In the genomic region with DNA sequence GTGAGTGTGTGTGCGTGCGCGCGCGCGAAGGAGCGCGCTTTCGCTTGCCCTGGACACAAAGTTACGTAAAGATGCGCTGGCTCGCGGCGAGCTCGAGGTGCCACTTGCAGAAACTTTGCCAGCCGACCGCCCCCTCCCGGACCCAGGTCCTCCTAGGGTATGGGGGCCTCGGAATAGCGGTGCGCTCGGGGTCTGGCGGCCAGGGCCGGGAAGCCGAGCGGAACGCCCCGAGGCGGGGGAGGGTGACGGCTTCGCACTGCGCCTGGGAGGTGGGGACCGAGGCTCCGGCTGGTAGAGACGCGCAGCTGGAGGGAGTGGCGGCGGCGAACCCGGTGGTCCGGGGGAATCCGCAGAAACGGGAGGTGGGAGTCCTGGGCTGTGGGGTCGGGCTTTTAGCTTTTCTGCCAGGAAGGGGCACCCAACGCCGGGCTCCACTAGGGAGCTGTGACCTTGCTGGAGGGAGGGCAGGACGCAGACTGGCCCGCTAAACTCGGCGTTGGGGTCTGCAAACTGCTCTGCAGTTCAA, we compare ENCODE assay signal across 10 cellular contexts. TPM values are rescaled to one million over a fixed set of nuclear protein-coding genes. Genes with fewer than 3 reads are reported as not detected.
DNase-seq lines count a peak whose midpoint lies in the region; ATAC-seq, FAIRE-seq and TF ChIP-seq lines count a peak whose summit lies in the region.
"Had no signal": no experiment of that assay in that cellular context is flagged by ENCODE, and none has a peak within 500 bp of the region (broad histone marks: within the 10 kb centered on the region; RNA-seq: fewer than 3 reads in every experiment).

No MANE protein-coding gene starts in this region.

- DNase-seq in HepG2 (ENCODE audit: low spot score) (no peak), astrocyte of the cerebellum (ENCODE audit: low read depth) (no peak), lower leg skin (ENCODE audit: low spot score in 2 of 2) (no peak), upper lobe of right lung (no peak), H54 (ENCODE audit: insufficient read length, low spot score) (no peak), cerebellar nuclear complex (lab: John Stamatoyannopoulos, UW) (no peak)
- DNase-seq: NCI-H2171 treated with DMSO at 0.1 percent for 48 hours had no signal

- no TSS peak for BruUV-seq in HepG2 (replicated peaks; lab: Mats Ljungman, UMichigan)

- WGBS in liver, result 3% methylated on average over 50 of the region's 50 CpGs
- WGBS in HepG2 (ENCODE audit: low lambda C conversion rate), result 48% methylated on average over 48 of the region's 50 CpGs
- WGBS in lower leg skin, 2 donors, result 1% methylated on average over 26 to 50 of the region's 50 CpGs

- FAIRE-seq in HepG2 (lab: Jason Lieb, UNC) (no peak), H54 (lab: Jason Lieb, UNC) (no peak)

- no peak overlapping the region for H3K4me2 ChIP-seq in HepG2 (ENCODE audit: low read depth, low read length)

- H3K9me3 ChIP-seq in liver (ENCODE audit: control insufficient read depth in 4 of 4, low read length in 3 of 4) (no peaks in the 10 kb centered on the region), HepG2 (ENCODE audit: low read length) (no peaks in the 10 kb centered on the region), upper lobe of right lung (no peaks in the 10 kb centered on the region)

- TF ChIP-seq POLR2A in HepG2 (IDR thresholded peaks at IDR 0.05; ENCODE audit: insufficient read depth in 1 of 2, low read depth in 2 of 2, low read length in 2 of 2), result no peak
- no peak for TF ChIP-seq POLR2A in lower leg skin (IDR thresholded peaks at IDR 0.05)
- no peak for TF ChIP-seq POLR2A in H54 (IDR thresholded peaks at IDR 0.05; ENCODE audit: low read depth, low read length)

- CTCF ChIA-PET in HepG2 (lab: Yijun Ruan, JAX; ENCODE audit: low intra/inter-chr PET ratio, low total read pairs), result no interaction called here

- no peaks in the 10 kb centered on the region for H4K20me1 ChIP-seq in HepG2 (ENCODE audit: insufficient read depth, low read length)

- POLR2A ChIA-PET in HepG2 (lab: Yijun Ruan, JAX), result no interaction called here

- no peak for TF ChIP-seq EP300 in HepG2 (IDR thresholded peaks at IDR 0.05; ENCODE audit: low read depth in 2 of 2, low read length in 2 of 2)
- no peak for TF ChIP-seq EP300 in HepG2 (CRISPR knock-in tag; IDR thresholded peaks at IDR 0.05; ENCODE audit: borderline replicate concordance)

- no peak overlapping the region for H3K27ac ChIP-seq in liver (ENCODE audit: low read depth in 1 of 2, low read length in 2 of 2)
- H3K27ac ChIP-seq in HepG2 (ENCODE audit: extremely low read length, insufficient read depth, low read length), result no peak overlapping the region
- H3K27ac ChIP-seq in upper lobe of right lung, result no peak overlapping the region

- H3K4me1 ChIP-seq in liver (ENCODE audit: control insufficient read depth in 4 of 4, insufficient read depth in 4 of 4, low read length in 3 of 4), result peaks cover 20 to 47% (median 31%) of the 10 kb centered on the region in 4 donors
- H3K4me1 ChIP-seq in HepG2 (ENCODE audit: insufficient read depth, low read length), result no peaks in the 10 kb centered on the region
- peaks cover 19% of the 10 kb centered on the region for H3K4me1 ChIP-seq in upper lobe of right lung

- TF ChIP-seq CTCF in liver (IDR thresholded peaks at IDR 0.05; ENCODE audit: low read depth, low read length, missing input control) (no peak), HepG2 (CRISPR knock-in tag; IDR thresholded peaks at IDR 0.05) (no peak), astrocyte of the cerebellum (IDR thresholded peaks at IDR 0.05; ENCODE audit: low read depth, low read length, missing control alignments) (no peak), lower leg skin (IDR thresholded peaks at IDR 0.05) (no peak), upper lobe of right lung (IDR thresholded peaks at IDR 0.05) (no peak)

- H3K9ac ChIP-seq in liver (ENCODE audit: low read depth in 1 of 2, low read length in 2 of 2) (no peak overlapping the region), HepG2 (ENCODE audit: insufficient read depth, low read depth, low read length) (no peak overlapping the region)

- H3K4me3 ChIP-seq in liver (ENCODE audit: low read depth in 1 of 3, low read length in 3 of 3) (peak overlapping the region in 2 of 3 donors; percentile 35 to 40), HepG2 (replicated peaks in 1 of 3; ENCODE audit: insufficient read depth in 1 of 3, low read depth in 2 of 3, low read length in 3 of 3) (no peak overlapping the region), astrocyte of the cerebellum (ENCODE audit: low read depth, low read length) (peak overlapping the region; percentile 24), lower leg skin (ENCODE audit: low read depth, poor library complexity, severe bottlenecking) (peak overlapping the region; percentile 18), upper lobe of right lung (peak overlapping the region; percentile 36)

- intact Hi-C loops in HepG2 (cut with micrococcal nuclease; ENCODE audit: unreplicated experiment), result no loop called here
- intact Hi-C loops in lower leg skin (cut with DNase I; ENCODE audit: low total_unique reads), result no loop called here
- intact Hi-C loops in upper lobe of right lung (cut with DNase I), result no loop called here

- TF ChIP-seq RAD21 in liver (IDR thresholded peaks at IDR 0.05), result no peak
- TF ChIP-seq RAD21 in HepG2 (CRISPR knock-in tag; IDR thresholded peaks at IDR 0.05), result no peak

- H2AFZ ChIP-seq in HepG2 (ENCODE audit: low read length), result no peak overlapping the region

- H3K36me3 ChIP-seq in liver (ENCODE audit: control insufficient read depth in 4 of 4, insufficient read depth in 3 of 4, low read depth in 1 of 4, low read length in 3 of 4), result no peaks in the 10 kb centered on the region
- H3K36me3 ChIP-seq in HepG2 (replicated peaks in 1 of 2; ENCODE audit: control insufficient read depth in 1 of 2, insufficient read depth in 2 of 2, low read length in 2 of 2), result no peaks in the 10 kb centered on the region
- no peaks in the 10 kb centered on the region for H3K36me3 ChIP-seq in upper lobe of right lung

- in situ Hi-C loops in HepG2 (cut with HindIII; ENCODE audit: extremely low pct_ligation_motif_present, low pct_unique_long_range_greater_than_20kb) (no loop called here), astrocyte of the cerebellum (cut with HindIII; ENCODE audit: low sequenced_read_pairs) (no loop called here)

- ATAC-seq in HepG2 (no peak), upper lobe of right lung (no peak), GM21786 (IDR thresholded peaks at IDR 0.05; ENCODE audit: unreplicated experiment) (no peak)

- H3K27me3 ChIP-seq in liver (ENCODE audit: control insufficient read depth in 4 of 4, insufficient read depth in 4 of 4, low read length in 3 of 4), result peaks cover 13 to 32% (median 21%) of the 10 kb centered on the region in 4 donors
- peaks cover 19 to 83% of the 10 kb centered on the region in 2 experiments for H3K27me3 ChIP-seq in HepG2 (ENCODE audit: control insufficient read depth in 1 of 2, insufficient read depth in 2 of 2, low read length in 2 of 2)
- H3K27me3 ChIP-seq in upper lobe of right lung, result peaks cover 97% of the 10 kb centered on the region

- H3K79me2 ChIP-seq in HepG2 (ENCODE audit: insufficient read depth, low read length), result no peaks in the 10 kb centered on the region

TF ChIP-seq in liver, 16 proteins besides CTCF, POLR2A, EP300 and RAD21 (continues in another document):
- TF ChIP-seq SP1 (IDR thresholded peaks at IDR 0.05) (no peak), GABPA (IDR thresholded peaks at IDR 0.05 in 1 of 2, conservative IDR thresholded peaks at IDR 0.05 in 1 of 2) (no peak)

TF ChIP-seq in HepG2, 621 proteins besides CTCF, POLR2A, EP300 and RAD21 (continues in another document):
- no peak for TF ChIP-seq ZNF614 (CRISPR knock-in tag; IDR thresholded peaks at IDR 0.05; ENCODE audit: borderline replicate concordance)
- TF ChIP-seq TRIM24 (CRISPR knock-in tag; IDR thresholded peaks at IDR 0.05), result no peak
- TF ChIP-seq PLRG1 (conservative IDR thresholded peaks at IDR 0.05), result no peak
- TF ChIP-seq FOXO1 (CRISPR knock-in tag; IDR thresholded peaks at IDR 0.05), result no peak
- TF ChIP-seq ZNF598 (CRISPR knock-in tag; IDR thresholded peaks at IDR 0.05; ENCODE audit: borderline replicate concordance), result no peak
- TF ChIP-seq E2F1 (CRISPR knock-in tag; IDR thresholded peaks at IDR 0.05), result no peak

RNA-seq across cellular contexts. Expression of gene RFX4, which starts 0.8 kb away (rescaled TPM):
- total RNA-seq in liver (not detected), HepG2 (2016; rRNA removed; fragmentation: Illumina TruSeq; extraction: Trizol) (not detected in 2 replicates), lower leg skin (not detected), upper lobe of right lung (not detected)
- polyA plus RNA-seq in liver (not detected), HepG2 (2011; rRNA removed) (not detected in 2 replicates)
- total RNA-seq in HepG2 (2016; cell fraction: cytosol; rRNA removed; fragmentation: Illumina TruSeq; extraction: Trizol; ENCODE audit: low read depth), result not detected in 2 replicates
- total RNA-seq in HepG2 (2016; cell fraction: insoluble cytoplasmic fraction; rRNA removed; fragmentation: Illumina TruSeq; extraction: Trizol), result not detected in 2 replicates
- total RNA-seq in HepG2 (2016; cell fraction: membrane; rRNA removed; fragmentation: Illumina TruSeq; extraction: Trizol), result not detected in 2 replicates
- not detected in 2 replicates for total RNA-seq in HepG2 (2016; cell fraction: nucleus; rRNA removed; fragmentation: Illumina TruSeq; extraction: Trizol)
- not detected in 2 replicates for polyA plus RNA-seq in HepG2 (2011; cell fraction: cytosol; rRNA removed)
- not detected in 2 replicates for polyA plus RNA-seq in HepG2 (2011; cell fraction: nucleus; rRNA removed)
- polyA plus RNA-seq in HepG2 (2012), result not detected in 2 replicates
- polyA plus RNA-seq in HepG2 (2016; cell fraction: cytosol; fragmentation: Illumina TruSeq; extraction: Trizol; ENCODE audit: low read depth), result not detected in 2 replicates
- polyA plus RNA-seq in HepG2 (2016; cell fraction: insoluble cytoplasmic fraction; fragmentation: Illumina TruSeq; extraction: Trizol; ENCODE audit: low read depth), result not detected in 2 replicates
- polyA plus RNA-seq in HepG2 (2016; cell fraction: membrane; fragmentation: Illumina TruSeq; extraction: Trizol; ENCODE audit: low read depth), result not detected in 2 replicates
- polyA plus RNA-seq in HepG2 (2016; cell fraction: nucleus; fragmentation: Illumina TruSeq; extraction: Trizol; ENCODE audit: insufficient read depth, low read depth), result not detected in 2 replicates
- not detected in 2 replicates for polyA minus RNA-seq in HepG2 (2011; rRNA and poly(A)+ RNA removed; ENCODE audit: low replicate concordance)
- not detected in 2 replicates for polyA minus RNA-seq in HepG2 (2011; cell fraction: cytosol; rRNA and poly(A)+ RNA removed)
- polyA minus RNA-seq in HepG2 (2011; cell fraction: nucleus; rRNA and poly(A)+ RNA removed), result not detected in 2 replicates
- total RNA-seq: dermis microvascular lymphatic vessel endothelial cell had no signal

Comparison
In these comparisons a context has a peak if more than half of its experiments do, and no peak if none do; other contexts are left out.
1. H3K4me3 ChIP-seq: peak in liver (2 of 3), astrocyte of the cerebellum (single experiment), lower leg skin (single experiment) and upper lobe of right lung (single experiment); none in HepG2 (0 of 3).